Comparison of ENCODE assay signal across 10 cellular contexts in the genomic region with DNA sequence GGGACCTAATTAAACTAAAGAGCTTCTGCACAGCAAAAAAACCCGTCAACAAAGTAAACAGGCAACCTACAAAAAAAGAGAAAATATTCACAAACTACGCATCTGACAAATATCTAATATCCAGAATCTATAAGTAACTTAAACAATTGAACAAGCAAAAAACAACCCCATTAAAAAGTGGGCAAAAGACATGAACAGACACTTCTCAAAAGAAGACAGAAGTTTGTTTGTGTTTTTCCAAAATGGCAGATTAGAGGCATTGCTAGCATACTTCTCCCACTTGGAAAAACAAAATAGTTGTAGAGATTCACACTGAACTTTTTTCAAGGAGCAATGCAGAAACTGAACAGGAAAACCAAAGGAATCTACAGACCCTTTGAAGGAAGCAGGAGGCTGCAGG. TPM values are rescaled to one million over a fixed set of nuclear protein-coding genes. Genes with fewer than 3 reads are reported as not detected.
"Had no signal": no experiment of that assay in that cellular context is flagged by ENCODE, and none has a peak within 500 bp of the region (broad histone marks: within the 10 kb centered on the region; RNA-seq: fewer than 3 reads in every experiment).

No MANE protein-coding gene starts in this region.

- H3K4me1 ChIP-seq: HAP-1 had no signal

- H3K4me3 Mint-ChIP-seq: GM23338, H9 had no signal

- H3K9me3 ChIP-seq: HAP-1 had no signal

- H3K27ac ChIP-seq: GM23248 had no signal

- H3K4me3 ChIP-seq: GM23248, GM23338, HAP-1 had no signal

- FAIRE-seq: H1, H54 had no signal

- DNase-seq: GM23248, GOT3, H7, H9, HCEC 1CT had no signal

- ATAC-seq: GM23338, HCT116 had no signal

- H3K36me3 ChIP-seq: HAP-1 had no signal

- H3K27ac Mint-ChIP-seq: GM23338, H9 had no signal

RNA-seq across cellular contexts. Expression of gene FLACC1, which starts 37.6 kb away (rescaled TPM):
- total RNA-seq: H7 had no signal
- polyA plus RNA-seq: H1 had no signal
